Comparison of ENCODE assay signal across 14 cellular contexts in the genomic region with DNA sequence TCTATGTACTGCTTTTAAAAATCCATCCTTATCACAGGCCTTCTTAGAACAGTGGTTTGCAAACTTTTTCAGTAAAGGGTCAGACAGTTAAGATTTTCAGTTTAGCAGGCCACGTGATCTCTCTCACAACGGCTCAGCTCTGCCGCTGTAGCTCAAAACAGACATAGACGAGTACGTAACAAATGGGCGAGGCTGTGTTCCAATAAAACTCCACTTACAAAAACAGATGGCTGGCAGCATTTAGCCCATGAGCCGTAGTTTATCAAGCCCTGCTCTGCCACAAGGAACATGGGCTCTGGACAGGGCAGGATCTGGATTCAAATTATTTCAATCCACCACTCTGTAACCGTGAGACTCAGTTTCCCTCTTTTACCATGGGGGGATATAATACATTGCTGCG.
DNase-seq lines count a peak whose midpoint lies in the region; ATAC-seq and TF ChIP-seq lines count a peak whose summit lies in the region.
"Had no signal": no experiment of that assay in that cellular context is flagged by ENCODE, and none has a peak within 500 bp of the region (broad histone marks: within the 10 kb centered on the region; RNA-seq: fewer than 3 reads in every experiment).

No MANE protein-coding gene starts in this region.

- peaks cover 8 to 11% of the 10 kb centered on the region in 2 donors for H3K36me3 Mint-ChIP-seq in CD14-positive monocyte
- H3K36me3 Mint-ChIP-seq in chondrocyte (ENCODE audit: low read depth) = no peaks in the 10 kb centered on the region
- H3K36me3 Mint-ChIP-seq: mesothelial cell of epicardium had no signal

- TF ChIP-seq EP300 in esophagus muscularis mucosa (IDR thresholded peaks at IDR 0.05) = no peak

- DNase-seq in NCI-H2029 treated with DMSO at 0.1 percent for 48 hours (lab: John Stamatoyannopoulos, UW) (peak; percentile 66), esophagus muscularis mucosa (ENCODE audit: extremely low spot score) (no peak), thyroid gland (peak; percentile 48 to 60), CD14-positive monocyte (ENCODE audit: low spot score) (no peak), chondrocyte (ENCODE audit: low spot score) (no peak)
- DNase-seq: activated CD4-positive, alpha-beta memory T cell treated with anti-CD3 and anti-CD28 coated beads, Interleukin-2, amount 10 ng/mL, durations not matched to agents 7 days and 5 days; NCI-H1436 treated with DMSO at 0.1 percent for 48 hours; substantia nigra; T-helper 2 cell had no signal

- H3K9me3 Mint-ChIP-seq in CD14-positive monocyte = peaks cover 0 to 1% (median 0%) of the 10 kb centered on the region in 7 donors
- H3K9me3 Mint-ChIP-seq in chondrocyte (ENCODE audit: low read depth) = no peaks in the 10 kb centered on the region
- H3K9me3 Mint-ChIP-seq: activated CD4-positive, alpha-beta memory T cell treated with anti-CD3 and anti-CD28 coated beads, Interleukin-2, amount 10 ng/mL, durations not matched to agents 7 days and 5 days; IgD-negative memory B cell; mesothelial cell of epicardium had no signal

- H3K27me3 Mint-ChIP-seq in CD14-positive monocyte (ENCODE audit: low read depth in 3 of 3) (no peaks in the 10 kb centered on the region), chondrocyte (ENCODE audit: low read depth) (no peaks in the 10 kb centered on the region)
- H3K27me3 Mint-ChIP-seq: activated CD4-positive, alpha-beta memory T cell treated with anti-CD3 and anti-CD28 coated beads, Interleukin-2, amount 10 ng/mL, durations not matched to agents 7 days and 5 days; IgD-negative memory B cell had no signal

- H3K36me3 ChIP-seq in esophagus muscularis mucosa (no peaks in the 10 kb centered on the region), mucosa of rectum (ENCODE audit: control insufficient read depth in 2 of 2, insufficient read depth in 2 of 2, low read length in 2 of 2) (no peaks in the 10 kb centered on the region), thyroid gland (no peaks in the 10 kb centered on the region)

- H3K4me3 Mint-ChIP-seq in CD14-positive monocyte (no peak overlapping the region), chondrocyte (ENCODE audit: unreplicated experiment) (no peak overlapping the region)
- H3K4me3 Mint-ChIP-seq: activated CD4-positive, alpha-beta memory T cell treated with anti-CD3 and anti-CD28 coated beads, Interleukin-2, amount 10 ng/mL, durations not matched to agents 7 days and 5 days; IgD-negative memory B cell; mesothelial cell of epicardium had no signal

- peaks cover 7% of the 10 kb centered on the region for H3K4me1 Mint-ChIP-seq in CD14-positive monocyte
- H3K4me1 Mint-ChIP-seq in chondrocyte (ENCODE audit: low read depth) = peaks cover 8% of the 10 kb centered on the region
- H3K4me1 Mint-ChIP-seq: activated CD4-positive, alpha-beta memory T cell treated with anti-CD3 and anti-CD28 coated beads, Interleukin-2, amount 10 ng/mL, durations not matched to agents 7 days and 5 days; mesothelial cell of epicardium had no signal

- H3K27ac ChIP-seq in esophagus muscularis mucosa (replicated peaks in 1 of 4) (peak overlapping the region; percentile 75 to 93 (median 84)), mucosa of rectum (ENCODE audit: low read depth in 2 of 2, low read length in 2 of 2) (peak overlapping the region; percentile 69 to 85), thyroid gland (peak overlapping the region; percentile 22 to 95 (median 56))

- H3K4me3 ChIP-seq in esophagus muscularis mucosa (no peak overlapping the region), mucosa of rectum (ENCODE audit: low read length in 2 of 2) (peak overlapping the region; percentile 8 to 18), thyroid gland (replicated peaks in 1 of 3) (no peak overlapping the region)

- no peak for ATAC-seq in activated CD4-positive, CD25-positive, alpha-beta regulatory T cell treated with anti-CD3 and anti-CD28 coated beads, Interleukin-2, amount 50 U/mL, for 24 hours
- ATAC-seq in HG03432 (IDR thresholded peaks at IDR 0.05; ENCODE audit: unreplicated experiment) = no peak

- H3K9me3 ChIP-seq in esophagus muscularis mucosa (no peaks in the 10 kb centered on the region), mucosa of rectum (ENCODE audit: control insufficient read depth in 2 of 2, low read length in 2 of 2) (no peaks in the 10 kb centered on the region), thyroid gland (no peaks in the 10 kb centered on the region)

- intact Hi-C loops in esophagus muscularis mucosa (cut with DNase I) = no loop called here
- intact Hi-C loops in thyroid gland (cut with DNase I) = no loop called here
- intact Hi-C loops in CD14-positive monocyte (cut with micrococcal nuclease) = loop anchor here in 1 of 2 donors (10.0 kb wide), 1 partner anchor 46 kb away; no protein-coding TSS in a partner anchor

- 37% methylated on average over 9 of the region's 9 CpGs for WGBS in esophagus muscularis mucosa
- 39 to 54% methylated on average over 9 of the region's 9 CpGs for WGBS in thyroid gland, 2 donors

- H3K4me1 ChIP-seq in esophagus muscularis mucosa (peaks cover 9 to 62% (median 49%) of the 10 kb centered on the region in 4 donors), mucosa of rectum (ENCODE audit: control insufficient read depth in 2 of 2, insufficient read depth in 2 of 2, low read length in 2 of 2) (peaks cover 9 to 18% of the 10 kb centered on the region in 2 donors), thyroid gland (peaks cover 10 to 27% of the 10 kb centered on the region in 2 donors)

- TF ChIP-seq POLR2A in esophagus muscularis mucosa (IDR thresholded peaks at IDR 0.05; ENCODE audit: low read depth) (no peak), thyroid gland (IDR thresholded peaks at IDR 0.05) (no peak)

- peak overlapping the region in 1 of 2 donors; percentile 61 for H3K9ac ChIP-seq in mucosa of rectum (ENCODE audit: low read depth in 1 of 2, low read length in 2 of 2)

- TF ChIP-seq CTCF in esophagus muscularis mucosa (IDR thresholded peaks at IDR 0.05) = no peak
- no peak for TF ChIP-seq CTCF in thyroid gland (IDR thresholded peaks at IDR 0.05)
- no peak for TF ChIP-seq CTCF in CD14-positive monocyte (IDR thresholded peaks at IDR 0.05)
- no peak for TF ChIP-seq CTCF in chondrocyte (IDR thresholded peaks at IDR 0.05)

- no peaks in the 10 kb centered on the region for H3K27me3 ChIP-seq in esophagus muscularis mucosa
- no peaks in the 10 kb centered on the region for H3K27me3 ChIP-seq in mucosa of rectum (ENCODE audit: control insufficient read depth in 2 of 2, insufficient read depth in 2 of 2, low read length in 2 of 2)
- no peaks in the 10 kb centered on the region for H3K27me3 ChIP-seq in thyroid gland

- H3K27ac Mint-ChIP-seq in CD14-positive monocyte = no peak overlapping the region
- no peak overlapping the region for H3K27ac Mint-ChIP-seq in chondrocyte (ENCODE audit: unreplicated experiment)
- H3K27ac Mint-ChIP-seq: activated CD4-positive, alpha-beta memory T cell treated with anti-CD3 and anti-CD28 coated beads, Interleukin-2, amount 10 ng/mL, durations not matched to agents 7 days and 5 days; IgD-negative memory B cell had no signal

Comparison
In these comparisons a context has a peak if more than half of its experiments do, and no peak if none do; other contexts are left out.
1. DNase-seq: peak in NCI-H2029 treated with DMSO at 0.1 percent for 48 hours (single experiment) and thyroid gland (2 of 2); none in esophagus muscularis mucosa (single experiment), CD14-positive monocyte (single experiment) and chondrocyte (single experiment).
2. H3K4me3 ChIP-seq: peak in mucosa of rectum (2 of 2); none in esophagus muscularis mucosa (0 of 4) and thyroid gland (0 of 3).
3. Peak in every context shown above with its lines, with median percentiles within 50 percentile points of each other: H3K27ac ChIP-seq.